In the genomic region with DNA sequence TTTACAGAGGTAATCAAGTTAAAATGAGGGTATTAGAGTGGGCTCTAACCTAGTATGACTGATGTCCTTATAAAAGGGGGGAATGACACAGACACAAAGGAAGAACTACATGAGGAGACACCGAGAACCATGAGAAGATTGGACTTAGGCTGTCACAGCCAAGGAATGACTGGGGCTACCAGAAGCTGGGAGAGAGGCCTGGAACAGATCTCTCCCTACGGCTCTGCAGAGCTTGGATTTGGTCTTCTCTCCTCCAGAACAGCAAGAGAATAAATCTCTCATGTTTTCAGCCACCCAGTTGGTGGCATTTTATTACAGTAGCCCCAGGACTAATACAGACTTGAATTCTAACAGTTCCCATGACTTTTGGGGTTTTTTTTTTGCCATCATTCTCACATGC, we compare ENCODE assay signal across 14 cellular contexts.
"Had no signal": no experiment of that assay in that cellular context is flagged by ENCODE, and none has a peak within 500 bp of the region (broad histone marks: within the 10 kb centered on the region; RNA-seq: fewer than 3 reads in every experiment).

No MANE protein-coding gene starts in this region.

- H3K4me1 ChIP-seq: prostate gland, uterus had no signal

- H3K36me3 ChIP-seq: brain microvascular endothelial cell, gastrocnemius medialis, prostate gland, right lobe of liver, uterus had no signal

- H3K9me3 ChIP-seq: gastrocnemius medialis, prostate gland, right lobe of liver, uterus had no signal

- ATAC-seq: effector memory CD8-positive, alpha-beta T cell; gastrocnemius medialis; stimulated activated effector memory CD8-positive, alpha-beta T cell treated with anti-CD3 and anti-CD28 coated beads, Interleukin-12 subunit alpha, Interleukin-12 subunit beta, amount 100 ng/mL, for 72 hours had no signal

- H3K27me3 ChIP-seq: brain microvascular endothelial cell, gastrocnemius medialis, right lobe of liver, uterus had no signal

- DNase-seq: activated CD4-positive, alpha-beta T cell treated with anti-CD3 and anti-CD28 coated beads, Interleukin-2, amount 10 ng/mL, durations not matched to agents 7 days and 5 days; activated gamma-delta T cell treated with Interleukin-2 at 50 U/mL for 16 hours; activated naive CD8-positive, alpha-beta T cell treated with anti-CD3 and anti-CD28 coated beads for 36 hours; cerebellar nuclear complex; effector memory CD8-positive, alpha-beta T cell; gastrocnemius medialis; islet precursor cell; T-helper 9 cell; uterus had no signal

- H3K4me3 ChIP-seq: gastrocnemius medialis, prostate gland, right lobe of liver, SK-N-MC, uterus had no signal

- H3K27ac ChIP-seq: brain microvascular endothelial cell, gastrocnemius medialis, prostate gland, SK-N-MC, uterus had no signal
